Comparison of ENCODE assay signal across 1 cellular context in the genomic region with DNA sequence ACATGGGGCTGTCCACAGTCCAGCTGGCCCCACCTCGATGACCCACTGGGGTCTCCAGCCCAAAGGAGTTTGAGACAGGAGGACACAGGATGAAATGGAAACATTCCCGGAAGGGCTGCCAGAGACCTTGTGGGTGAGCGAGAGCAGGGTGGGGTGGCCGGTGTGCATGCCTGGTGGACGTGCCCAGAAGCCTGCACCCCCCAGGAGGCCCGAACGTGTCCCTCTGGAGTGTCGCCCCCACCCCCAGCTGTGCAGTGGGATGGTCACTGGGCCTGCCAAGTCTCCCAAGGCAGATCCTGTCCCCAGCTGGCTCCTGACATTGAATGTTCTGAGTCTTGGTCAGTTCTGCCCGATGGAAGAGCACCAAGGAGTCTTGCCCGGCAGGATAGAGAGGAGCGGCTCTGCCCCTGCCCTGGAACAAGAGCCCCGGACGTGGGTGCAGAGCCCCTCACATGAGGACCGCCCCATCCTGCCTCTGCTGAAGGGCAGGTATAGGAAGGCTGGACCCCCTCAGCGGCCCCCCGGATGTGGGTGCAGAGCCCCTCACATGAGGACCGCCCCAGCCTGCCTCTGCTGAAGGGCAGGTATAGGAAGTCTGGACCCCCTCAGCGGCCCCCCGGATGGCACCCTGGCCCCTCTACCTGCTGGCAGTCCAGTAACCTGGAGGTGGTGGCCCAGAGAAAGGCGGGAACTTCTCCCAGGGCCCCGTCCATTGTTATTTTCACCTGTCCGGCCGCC.
A peak's percentile ranks its signal among the peaks of the same experiment; 100 is the strongest.
TF ChIP-seq lines count a peak whose summit lies in the region.

No MANE protein-coding gene starts in this region.

TF ChIP-seq in K562, 482 proteins besides CTCF, POLR2A, EP300 and RAD21:
- TF ChIP-seq MYNN (IDR thresholded peaks at IDR 0.05): 0 out of 2 replicates have a peak, but pooled peaks have one; percentile 6
- no peak for TF ChIP-seq MYNN (CRISPR knock-in tag; IDR thresholded peaks at IDR 0.05)
- peak; percentile 34; the same call in 1 of the 2 replicates for TF ChIP-seq RBFOX2 (IDR thresholded peaks at IDR 0.05; ENCODE audit: low read depth, low read length)
- TF ChIP-seq POLR2G (IDR thresholded peaks at IDR 0.05; ENCODE audit: low read depth, low read length): 0 out of 2 replicates have a peak, but pooled peaks have one; percentile 46
- no peak for TF ChIP-seq CHD2 (IDR thresholded peaks at IDR 0.05; ENCODE audit: low read depth, low read length)
TF ChIP-seq in K562: peak in this region for 3.
